12 cellular contexts compared by ENCODE assay signal in the genomic region with DNA sequence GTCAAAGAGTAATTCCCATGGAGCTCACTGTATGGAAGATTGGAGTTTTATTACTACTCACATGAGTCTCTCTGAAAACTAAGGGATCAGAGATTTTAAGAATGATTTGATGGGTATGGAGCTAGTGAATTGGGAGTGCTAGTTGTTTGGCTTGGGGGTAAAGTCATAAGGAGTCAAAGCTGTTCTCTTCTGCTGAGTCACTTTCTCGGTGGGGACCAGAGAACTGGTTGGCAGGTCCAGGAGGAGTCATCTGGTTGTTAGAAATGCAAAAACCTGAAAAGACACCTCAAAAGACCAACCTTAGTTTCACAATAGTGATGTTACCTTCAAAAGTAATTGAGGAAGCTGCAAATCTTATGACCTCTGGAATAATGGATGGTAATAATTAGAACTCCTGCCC.
A peak's percentile ranks its signal among the peaks of the same experiment; 100 is the strongest.
DNase-seq lines count a peak whose midpoint lies in the region; ATAC-seq and TF ChIP-seq lines count a peak whose summit lies in the region.
"Had no signal": no experiment of that assay in that cellular context is flagged by ENCODE, and none has a peak within 500 bp of the region (broad histone marks: within the 10 kb centered on the region; RNA-seq: fewer than 3 reads in every experiment).

No MANE protein-coding gene starts in this region.

- peaks cover 2% of the 10 kb centered on the region for H3K4me1 Mint-ChIP-seq in activated CD8-positive, alpha-beta T cell treated with anti-CD3 and anti-CD28 coated beads for 36 hours (ENCODE audit: low read depth)
- H3K4me1 Mint-ChIP-seq in activated CD8-positive, alpha-beta T cell treated with anti-CD3 and anti-CD28 coated beads, Interleukin-2, amount 10 ng/mL, durations not matched to agents 7 days and 5 days (ENCODE audit: low read depth) = no peaks in the 10 kb centered on the region

- intact Hi-C loops in activated CD8-positive, alpha-beta T cell treated with anti-CD3 and anti-CD28 coated beads for 36 hours (cut with micrococcal nuclease) = no loop called here

- H3K9me3 Mint-ChIP-seq in activated CD8-positive, alpha-beta T cell treated with anti-CD3 and anti-CD28 coated beads for 36 hours = no peaks in the 10 kb centered on the region
- no peaks in the 10 kb centered on the region for H3K9me3 Mint-ChIP-seq in activated CD8-positive, alpha-beta T cell treated with anti-CD3 and anti-CD28 coated beads, Interleukin-2, amount 10 ng/mL, durations not matched to agents 7 days and 5 days (ENCODE audit: insufficient read depth)
- H3K9me3 Mint-ChIP-seq: CD4-positive, alpha-beta T cell had no signal

- no peak overlapping the region for H3K27ac Mint-ChIP-seq in activated CD8-positive, alpha-beta T cell treated with anti-CD3 and anti-CD28 coated beads for 36 hours
- H3K27ac Mint-ChIP-seq in activated CD8-positive, alpha-beta T cell treated with anti-CD3 and anti-CD28 coated beads, Interleukin-2, amount 10 ng/mL, durations not matched to agents 7 days and 5 days = no peak overlapping the region
- H3K27ac Mint-ChIP-seq: CD4-positive, alpha-beta T cell had no signal

- TF ChIP-seq CTCF in activated CD8-positive, alpha-beta T cell treated with anti-CD3 and anti-CD28 coated beads for 36 hours (IDR thresholded peaks at IDR 0.05) = no peak

- no peaks in the 10 kb centered on the region for H3K36me3 Mint-ChIP-seq in activated CD8-positive, alpha-beta T cell treated with anti-CD3 and anti-CD28 coated beads for 36 hours (ENCODE audit: low read depth)
- H3K36me3 Mint-ChIP-seq in activated CD8-positive, alpha-beta T cell treated with anti-CD3 and anti-CD28 coated beads, Interleukin-2, amount 10 ng/mL, durations not matched to agents 7 days and 5 days (ENCODE audit: low read depth) = no peaks in the 10 kb centered on the region

- CTCF ChIA-PET in activated CD8-positive, alpha-beta T cell treated with anti-CD3 and anti-CD28 coated beads for 36 hours (lab: Charles Lee) = no interaction called here
- CTCF ChIA-PET in activated CD8-positive, alpha-beta T cell treated with anti-CD3 and anti-CD28 coated beads, Interleukin-2, amount 10 ng/mL, durations not matched to agents 7 days and 5 days (lab: Charles Lee) = no interaction called here

- peak; percentile 71 to 73 for ATAC-seq in activated CD4-positive, CD25-positive, alpha-beta regulatory T cell treated with anti-CD3 and anti-CD28 coated beads, Interleukin-2, amount 50 U/mL, for 24 hours
- ATAC-seq in activated CD8-positive, alpha-beta T cell treated with anti-CD3 and anti-CD28 coated beads for 36 hours = no peak
- no peak for ATAC-seq in activated CD8-positive, alpha-beta T cell treated with anti-CD3 and anti-CD28 coated beads, Interleukin-2, amount 10 ng/mL, durations not matched to agents 7 days and 5 days
- ATAC-seq: A549 had no signal

- POLR2A ChIA-PET in activated CD8-positive, alpha-beta T cell treated with anti-CD3 and anti-CD28 coated beads for 36 hours (lab: Charles Lee) = no interaction called here
- POLR2A ChIA-PET in activated CD8-positive, alpha-beta T cell treated with anti-CD3 and anti-CD28 coated beads, Interleukin-2, amount 10 ng/mL, durations not matched to agents 7 days and 5 days (lab: Charles Lee) = no interaction called here

- no peaks in the 10 kb centered on the region for H3K27me3 Mint-ChIP-seq in activated CD8-positive, alpha-beta T cell treated with anti-CD3 and anti-CD28 coated beads for 36 hours
- H3K27me3 Mint-ChIP-seq in activated CD8-positive, alpha-beta T cell treated with anti-CD3 and anti-CD28 coated beads, Interleukin-2, amount 10 ng/mL, durations not matched to agents 7 days and 5 days (ENCODE audit: low read depth) = no peaks in the 10 kb centered on the region
- H3K27me3 Mint-ChIP-seq: CD4-positive, alpha-beta T cell had no signal

- no peak overlapping the region for H3K4me3 Mint-ChIP-seq in activated CD8-positive, alpha-beta T cell treated with anti-CD3 and anti-CD28 coated beads for 36 hours
- no peak overlapping the region for H3K4me3 Mint-ChIP-seq in activated CD8-positive, alpha-beta T cell treated with anti-CD3 and anti-CD28 coated beads, Interleukin-2, amount 10 ng/mL, durations not matched to agents 7 days and 5 days
- H3K4me3 Mint-ChIP-seq: CD4-positive, alpha-beta T cell had no signal

- DNase-seq in activated CD4-positive, CD25-positive, alpha-beta regulatory T cell (lab: John Stamatoyannopoulos, UW) = no peak
- DNase-seq in activated CD8-positive, alpha-beta T cell treated with anti-CD3 and anti-CD28 coated beads for 36 hours = peak; percentile 2
- DNase-seq in activated CD8-positive, alpha-beta T cell treated with anti-CD3 and anti-CD28 coated beads, Interleukin-2, amount 10 ng/mL, durations not matched to agents 7 days and 5 days = no peak
- peak; percentile 7 for DNase-seq in stimulated activated CD4-positive, alpha-beta T cell treated with anti-CD3 and anti-CD28 coated beads, Interleukin-1b, Interleukin-23, amount 100 ng/mL, for 48 hours
- no peak for DNase-seq in stimulated activated CD4-positive, alpha-beta T cell treated with anti-CD3 and anti-CD28 coated beads, Interleukin-4, amount 100 ng/mL, for 4 hours
- DNase-seq in NCI-H187 (lab: John Stamatoyannopoulos, UW) = no peak
- DNase-seq: AML-193; Caco-2; CD4-positive, alpha-beta T cell; GM23248 had no signal

Comparison
In these comparisons a context has a peak if more than half of its experiments do, and no peak if none do; other contexts are left out.
1. DNase-seq: peak in activated CD8-positive, alpha-beta T cell treated with anti-CD3 and anti-CD28 coated beads for 36 hours (single experiment) and stimulated activated CD4-positive, alpha-beta T cell treated with anti-CD3 and anti-CD28 coated beads, Interleukin-1b, Interleukin-23, amount 100 ng/mL, for 48 hours (single experiment); none in activated CD4-positive, CD25-positive, alpha-beta regulatory T cell (0 of 4), activated CD8-positive, alpha-beta T cell treated with anti-CD3 and anti-CD28 coated beads, Interleukin-2, amount 10 ng/mL, durations not matched to agents 7 days and 5 days (single experiment), stimulated activated CD4-positive, alpha-beta T cell treated with anti-CD3 and anti-CD28 coated beads, Interleukin-4, amount 100 ng/mL, for 4 hours (0 of 2) and NCI-H187 (0 of 2).
2. ATAC-seq: peak in activated CD4-positive, CD25-positive, alpha-beta regulatory T cell treated with anti-CD3 and anti-CD28 coated beads, Interleukin-2, amount 50 U/mL, for 24 hours (2 of 2); none in activated CD8-positive, alpha-beta T cell treated with anti-CD3 and anti-CD28 coated beads for 36 hours (single experiment) and activated CD8-positive, alpha-beta T cell treated with anti-CD3 and anti-CD28 coated beads, Interleukin-2, amount 10 ng/mL, durations not matched to agents 7 days and 5 days (single experiment).